ENCODE assay signal across 7 cellular contexts in genomic region chr6:111804627-111805235, GRCh38.
DNase-seq lines count a peak whose midpoint lies in the region; ATAC-seq, FAIRE-seq and TF ChIP-seq lines count a peak whose summit lies in the region.

No MANE protein-coding gene starts in this region.

- 50 to 64% methylated on average over 8 of the region's 8 CpGs for WGBS in pancreas, 2 donors

- no peak for TF ChIP-seq CTCF in pancreas (IDR thresholded peaks at IDR 0.05)

- H3K36me3 ChIP-seq in effector memory CD4-positive, alpha-beta T cell (ENCODE audit: control insufficient read depth, insufficient read depth, low read length) = peaks cover 5% of the 10 kb centered on the region
- H3K36me3 ChIP-seq in pancreas = no peaks in the 10 kb centered on the region

- H3K27ac ChIP-seq in effector memory CD4-positive, alpha-beta T cell (ENCODE audit: insufficient read depth, low read length, poor library complexity, severe bottlenecking) = peak overlapping the region; percentile 73
- peak overlapping the region in 1 of 4 donors; percentile 8 for H3K27ac ChIP-seq in pancreas

- intact Hi-C loops in pancreas (cut with DNase I) = no loop called here

- peaks cover 48% of the 10 kb centered on the region for H3K4me1 ChIP-seq in effector memory CD4-positive, alpha-beta T cell (ENCODE audit: control insufficient read depth, insufficient read depth, low read length, poor library complexity, severe bottlenecking)
- no peaks in the 10 kb centered on the region for H3K4me1 ChIP-seq in pancreas

- peak; percentile 60 for DNase-seq in activated CD4-positive, CD25-positive, alpha-beta regulatory T cell treated with anti-CD3 and anti-CD28 coated beads, Interleukin-2, amount 50 U/mL, for 72 hours
- peak; percentile 64 to 67 (median 65) for DNase-seq in effector memory CD4-positive, alpha-beta T cell
- DNase-seq in pancreas = no peak
- DNase-seq in NCI-H82 (lab: John Stamatoyannopoulos, UW) = no peak
- DNase-seq in NCI-H748 treated with DMSO at 0.1 percent for 48 hours (lab: John Stamatoyannopoulos, UW) = no peak

- peak; percentile 42 for ATAC-seq in GM19025 (IDR thresholded peaks at IDR 0.05; ENCODE audit: low read depth, unreplicated experiment)
- peak; percentile 48 for ATAC-seq in HG03095 (IDR thresholded peaks at IDR 0.05; ENCODE audit: unreplicated experiment)
- ATAC-seq in pancreas = peak in 3 of 4 donors; percentile 48 to 66 (median 64)

- H3K4me3 ChIP-seq in effector memory CD4-positive, alpha-beta T cell (ENCODE audit: insufficient read depth, low read depth, low read length, poor library complexity, severe bottlenecking) = peak overlapping the region; percentile 12
- no peak overlapping the region for H3K4me3 ChIP-seq in pancreas

- no peak for FAIRE-seq in pancreas (lab: Jason Lieb, UNC)

- H3K27me3 ChIP-seq in effector memory CD4-positive, alpha-beta T cell (replicated peaks; ENCODE audit: control insufficient read depth, insufficient read depth, low read length, poor library complexity, severe bottlenecking) = no peaks in the 10 kb centered on the region
- H3K27me3 ChIP-seq in pancreas = no peaks in the 10 kb centered on the region

- H3K9me3 ChIP-seq in effector memory CD4-positive, alpha-beta T cell (ENCODE audit: control insufficient read depth, low read length) = no peaks in the 10 kb centered on the region
- no peaks in the 10 kb centered on the region for H3K9me3 ChIP-seq in pancreas

Comparison
In these comparisons a context has a peak if more than half of its experiments do, and no peak if none do; other contexts are left out.
1. DNase-seq: peak in activated CD4-positive, CD25-positive, alpha-beta regulatory T cell treated with anti-CD3 and anti-CD28 coated beads, Interleukin-2, amount 50 U/mL, for 72 hours (single experiment) and effector memory CD4-positive, alpha-beta T cell (3 of 3); none in pancreas (0 of 6), NCI-H82 (single experiment) and NCI-H748 treated with DMSO at 0.1 percent for 48 hours (single experiment).
2. Peak in every context shown above with its lines, with median percentiles within 50 percentile points of each other: ATAC-seq.